Comparison of ENCODE assay signal across 34 cellular contexts in the genomic region with DNA sequence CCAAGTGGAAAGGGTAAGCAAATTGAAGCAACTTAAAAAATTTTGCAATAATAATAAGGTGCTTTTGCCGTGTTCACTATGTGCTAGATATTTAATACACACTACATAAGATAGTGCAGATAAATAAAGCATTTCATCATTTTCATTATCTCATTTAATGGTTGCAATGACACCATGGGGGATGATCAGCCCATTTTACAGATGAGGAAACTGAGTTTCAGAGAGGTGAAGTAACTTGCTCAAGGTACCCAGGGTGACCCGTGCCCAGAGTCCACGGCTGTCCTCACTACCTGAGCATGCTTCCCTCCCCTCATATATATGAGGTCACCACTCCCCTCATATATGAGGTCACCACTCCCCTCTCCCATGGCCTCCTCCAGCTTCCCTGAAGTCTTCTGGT. TPM values are rescaled to one million over a fixed set of nuclear protein-coding genes. Genes with fewer than 3 reads are reported as not detected.
"Had no signal": no experiment of that assay in that cellular context is flagged by ENCODE, and none has a peak within 500 bp of the region (broad histone marks: within the 10 kb centered on the region; RNA-seq: fewer than 3 reads in every experiment).

No MANE protein-coding gene starts in this region.

- H3K36me3 ChIP-seq: adrenal gland, brain microvascular endothelial cell, breast epithelium had no signal

- H3K9me3 ChIP-seq: adrenal gland, body of pancreas, breast epithelium had no signal

- DNase-seq: activated B cell treated with CpG ODN at 0.5 μM for 24 hours; activated CD4-positive, alpha-beta memory T cell treated with anti-CD3 and anti-CD28 coated beads for 36 hours; activated CD4-positive, alpha-beta T cell treated with anti-CD3 and anti-CD28 coated beads for 4 hours; activated CD4-positive, alpha-beta T cell treated with anti-CD3 and anti-CD28 coated beads, Interleukin-2, amount 10 ng/mL, durations not matched to agents 24 days and 14 days; activated CD4-positive, alpha-beta T cell treated with anti-CD3 and anti-CD28 coated beads, Interleukin-2, amount 50 U/mL, for 1 hour; activated CD4-positive, alpha-beta T cell treated with anti-CD3 and anti-CD28 coated beads, Interleukin-2, amount 50 U/mL, for 4 hours; activated CD4-positive, CD25-positive, alpha-beta regulatory T cell treated with anti-CD3 and anti-CD28 coated beads, Interleukin-2, amount 50 U/mL, for 72 hours; activated CD8-positive, alpha-beta memory T cell treated with anti-CD3 and anti-CD28 coated beads, Interleukin-2, amount 50 U/mL, for 4 hours; activated CD8-positive, alpha-beta T cell treated with anti-CD3 and anti-CD28 coated beads for 36 hours; activated effector memory CD4-positive, alpha-beta T cell treated with anti-CD3 and anti-CD28 coated beads, Interleukin-2, amount 50 U/mL, for 16 hours; activated gamma-delta T cell treated with Interleukin-2 at 50 U/mL for 16 hours; activated naive CD4-positive, alpha-beta T cell; activated naive CD4-positive, alpha-beta T cell treated with anti-CD3 and anti-CD28 coated beads for 36 hours; activated naive CD4-positive, alpha-beta T cell treated with anti-CD3 and anti-CD28 coated beads, Interleukin-2, amount 50 U/mL, for 16 hours; activated naive CD8-positive, alpha-beta T cell treated with anti-CD3 and anti-CD28 coated beads for 36 hours; activated T-cell treated with anti-CD3 and anti-CD28 coated beads for 4 hours; activated T-cell treated with anti-CD3 and anti-CD28 coated beads, Interleukin-2, amount 50 U/mL, for 1 hour; activated T-cell treated with anti-CD3 and anti-CD28 coated beads, Interleukin-2, amount 50 U/mL, for 4 hours; activated T-cell treated with anti-CD3 and anti-CD28 coated beads, Interleukin-2, amount 50 U/mL, for 72 hours; adrenal gland; amniotic stem cell; aorta; body of pancreas; brain microvascular endothelial cell; central memory CD4-positive, alpha-beta T cell; T-helper 1 cell; T-helper 2 cell; T-helper 9 cell had no signal

- FAIRE-seq: astrocyte, TTC549 had no signal

- H3K27me3 ChIP-seq: adrenal gland, body of pancreas, brain microvascular endothelial cell, breast epithelium had no signal

- ATAC-seq: activated CD8-positive, alpha-beta T cell treated with anti-CD3 and anti-CD28 coated beads for 36 hours; activated naive CD4-positive, alpha-beta T cell treated with anti-CD3 and anti-CD28 coated beads, Interleukin-2, amount 50 U/mL, for 72 hours; activated T-cell treated with anti-CD3 and anti-CD28 coated beads, Interleukin-2, amount 50 U/mL, for 4 hours; activated T-cell treated with anti-CD3 and anti-CD28 coated beads, Interleukin-2, amount 50 U/mL, for 72 hours; activated T-helper 17 cell treated with anti-CD3 and anti-CD28 coated beads, Interleukin-2, amount 50 U/mL, for 72 hours; body of pancreas had no signal

- H3K27ac ChIP-seq: adrenal gland, body of pancreas, brain microvascular endothelial cell, breast epithelium, VCaP had no signal

- H3K4me1 ChIP-seq: adrenal gland, body of pancreas, breast epithelium had no signal

- H3K4me3 ChIP-seq: adrenal gland, body of pancreas, breast epithelium had no signal

RNA-seq across cellular contexts. Expression of gene KCNK5, which starts 7.5 kb away (rescaled TPM):
- total RNA-seq: activated B cell treated with CpG ODN at 0.5 μM for 24 hours had no signal
